In the genomic region with DNA sequence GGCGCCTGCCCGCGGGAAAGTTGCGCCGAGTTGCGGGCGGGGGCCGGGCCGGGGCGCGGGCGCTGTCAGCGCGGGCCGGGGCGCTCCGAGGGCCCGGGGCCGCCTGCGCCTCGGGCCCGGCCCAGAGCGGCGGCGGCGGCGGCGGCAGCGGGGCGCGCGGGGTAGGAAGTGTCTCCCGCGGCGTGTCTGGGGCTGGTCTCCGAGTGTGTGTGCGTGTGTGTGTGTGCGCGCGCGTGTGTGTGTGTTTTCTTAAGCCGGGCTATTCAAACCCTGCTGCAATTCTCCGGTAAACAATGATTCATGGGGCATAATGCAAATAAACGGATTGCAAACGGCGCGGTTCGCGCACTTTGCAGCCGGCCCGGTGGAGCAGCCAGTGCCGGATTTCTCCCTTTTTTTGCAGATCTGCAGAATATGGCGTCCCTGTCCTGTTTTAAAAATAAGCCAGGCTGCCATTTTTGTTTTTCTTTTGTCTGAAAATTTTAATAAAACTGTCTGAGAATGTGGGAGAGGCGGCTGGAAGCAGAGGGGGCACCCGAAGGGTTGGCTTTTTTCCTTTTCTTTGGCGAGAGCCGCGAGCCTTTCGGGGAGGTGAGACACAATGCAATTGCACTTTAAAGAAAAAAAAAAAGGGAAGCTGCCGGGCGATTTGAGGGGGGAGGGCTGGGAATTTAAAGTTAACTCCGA, we compare ENCODE assay signal across 8 cellular contexts.
DNase-seq lines count a peak whose midpoint lies in the region; ATAC-seq lines count a peak whose summit lies in the region.

No MANE protein-coding gene starts in this region.

- H3K4me3 ChIP-seq in effector memory CD4-positive, alpha-beta T cell (ENCODE audit: insufficient read depth, low read depth, low read length, poor library complexity, severe bottlenecking): peak overlapping the region; percentile 76

- peaks cover 14% of the 10 kb centered on the region for H3K4me1 ChIP-seq in effector memory CD4-positive, alpha-beta T cell (ENCODE audit: control insufficient read depth, insufficient read depth, low read length, poor library complexity, severe bottlenecking)

- no peaks in the 10 kb centered on the region for H3K27me3 ChIP-seq in effector memory CD4-positive, alpha-beta T cell (replicated peaks; ENCODE audit: control insufficient read depth, insufficient read depth, low read length, poor library complexity, severe bottlenecking)

- H3K9me3 ChIP-seq in effector memory CD4-positive, alpha-beta T cell (ENCODE audit: control insufficient read depth, low read length): no peaks in the 10 kb centered on the region

- DNase-seq in GDM1 (lab: John Stamatoyannopoulos, UW) (peak; percentile 24), NCI-H774 (lab: John Stamatoyannopoulos, UW) (peak; percentile 85), medulla oblongata (ENCODE audit: extremely low spot score) (peak; percentile 33), OCI-M2 (lab: John Stamatoyannopoulos, UW; ENCODE audit: unreplicated experiment) (no peak)
- DNase-seq in activated CD8-positive, alpha-beta memory T cell treated with anti-CD3 and anti-CD28 coated beads for 1 hour (ENCODE audit: extremely low read depth in 1 of 2, low read depth in 1 of 2): peak; percentile 18 to 23
- peak; percentile 19 to 30 (median 23) for DNase-seq in effector memory CD4-positive, alpha-beta T cell
- DNase-seq in stimulated activated CD4-positive, alpha-beta T cell treated with anti-CD3 and anti-CD28 coated beads, TNF-alpha, amount 100 ng/mL, for 24 hours (ENCODE audit: low read depth in 3 of 3): peak; percentile 23 to 52 (median 24)

- ATAC-seq in HG02981 (IDR thresholded peaks at IDR 0.05; ENCODE audit: unreplicated experiment): peak; percentile 47

- peak overlapping the region; percentile 67 for H3K27ac ChIP-seq in effector memory CD4-positive, alpha-beta T cell (ENCODE audit: insufficient read depth, low read length, poor library complexity, severe bottlenecking)

- no peaks in the 10 kb centered on the region for H3K36me3 ChIP-seq in effector memory CD4-positive, alpha-beta T cell (ENCODE audit: control insufficient read depth, insufficient read depth, low read length)
